In genomic region chr6:117504478-117505144, GRCh38 we compare ENCODE assay signal across 18 cellular contexts.
"Had no signal": no experiment of that assay in that cellular context is flagged by ENCODE, and none has a peak within 500 bp of the region (broad histone marks: within the 10 kb centered on the region; RNA-seq: fewer than 3 reads in every experiment).

No MANE protein-coding gene starts in this region.

- DNase-seq: activated CD4-positive, alpha-beta T cell treated with anti-CD3 and anti-CD28 coated beads for 36 hours; activated CD4-positive, alpha-beta T cell treated with anti-CD3 and anti-CD28 coated beads, Interleukin-2, amount 50 U/mL, for 48 hours; activated gamma-delta T cell; adrenal gland; cerebellar nuclear complex; effector CD4-positive, alpha-beta T cell; esophagus squamous epithelium; hypothalamus; islet precursor cell; naive B cell; ovary; right lobe of liver; stimulated activated CD4-positive, alpha-beta T cell treated with anti-CD3 and anti-CD28 coated beads, Interleukin-4, amount 100 ng/mL, for 24 hours; testis; upper lobe of left lung had no signal

- H3K9me3 Mint-ChIP-seq: activated naive CD4-positive, alpha-beta T cell treated with anti-CD3 and anti-CD28 coated beads, Interleukin-2, amount 50 U/mL, for 24 hours; naive B cell; stimulated activated effector memory CD8-positive, alpha-beta T cell treated with anti-CD3 and anti-CD28 coated beads, Interleukin-12 subunit alpha, Interleukin-12 subunit beta, amount 100 ng/mL, for 72 hours had no signal

- ATAC-seq: activated CD4-positive, alpha-beta T cell treated with anti-CD3 and anti-CD28 coated beads for 36 hours; stimulated activated effector memory CD8-positive, alpha-beta T cell treated with anti-CD3 and anti-CD28 coated beads, Interleukin-12 subunit alpha, Interleukin-12 subunit beta, amount 100 ng/mL, for 72 hours had no signal

- H3K4me3 ChIP-seq: adrenal gland, esophagus squamous epithelium, ovary, right lobe of liver, smooth muscle cell, testis, upper lobe of left lung had no signal

- H3K9me3 ChIP-seq: adrenal gland, esophagus squamous epithelium, ovary, right lobe of liver, testis, upper lobe of left lung had no signal

- H3K4me3 Mint-ChIP-seq: activated CD4-positive, alpha-beta T cell treated with anti-CD3 and anti-CD28 coated beads for 36 hours; activated naive CD4-positive, alpha-beta T cell treated with anti-CD3 and anti-CD28 coated beads, Interleukin-2, amount 50 U/mL, for 24 hours; naive B cell; stimulated activated effector memory CD8-positive, alpha-beta T cell treated with anti-CD3 and anti-CD28 coated beads, Interleukin-12 subunit alpha, Interleukin-12 subunit beta, amount 100 ng/mL, for 72 hours had no signal

- H3K4me1 Mint-ChIP-seq: activated CD4-positive, alpha-beta T cell treated with anti-CD3 and anti-CD28 coated beads for 36 hours; activated naive CD4-positive, alpha-beta T cell treated with anti-CD3 and anti-CD28 coated beads, Interleukin-2, amount 50 U/mL, for 24 hours; naive B cell had no signal

- H3K4me1 ChIP-seq: testis had no signal

- H3K27ac Mint-ChIP-seq: activated CD4-positive, alpha-beta T cell treated with anti-CD3 and anti-CD28 coated beads for 36 hours; activated naive CD4-positive, alpha-beta T cell treated with anti-CD3 and anti-CD28 coated beads, Interleukin-2, amount 50 U/mL, for 24 hours; naive B cell; stimulated activated effector memory CD8-positive, alpha-beta T cell treated with anti-CD3 and anti-CD28 coated beads, Interleukin-12 subunit alpha, Interleukin-12 subunit beta, amount 100 ng/mL, for 72 hours had no signal

- H3K4me2 ChIP-seq: smooth muscle cell had no signal

- H3K27me3 ChIP-seq: adrenal gland, esophagus squamous epithelium, ovary, right lobe of liver, testis, upper lobe of left lung had no signal

- H3K36me3 ChIP-seq: ovary, right lobe of liver had no signal

- H3K27ac ChIP-seq: adrenal gland, esophagus squamous epithelium, ovary, right lobe of liver, testis, upper lobe of left lung had no signal

- H3K27me3 Mint-ChIP-seq: activated naive CD4-positive, alpha-beta T cell treated with anti-CD3 and anti-CD28 coated beads, Interleukin-2, amount 50 U/mL, for 24 hours had no signal

- H3K36me3 Mint-ChIP-seq: activated naive CD4-positive, alpha-beta T cell treated with anti-CD3 and anti-CD28 coated beads, Interleukin-2, amount 50 U/mL, for 24 hours; naive B cell had no signal
